Comparison of ENCODE assay signal across 1 cellular context in genomic region chr4:56531823-56532222, GRCh38.
TF ChIP-seq lines count a peak whose summit lies in the region.

No MANE protein-coding gene starts in this region.

TF ChIP-seq in K562, 482 proteins besides CTCF, POLR2A, EP300 and RAD21 (continued from another document and continues in another):
- TF ChIP-seq ZNF224 (CRISPR knock-in tag; IDR thresholded peaks at IDR 0.05) (no peak), DEAF1 (CRISPR knock-in tag; IDR thresholded peaks at IDR 0.05) (no peak), RREB1 (CRISPR knock-in tag; IDR thresholded peaks at IDR 0.05) (no peak), BACH1 (tag; IDR thresholded peaks at IDR 0.05) (no peak; the same call in 1 of the 2 replicates), TCF15 (CRISPR knock-in tag; IDR thresholded peaks at IDR 0.05) (no peak), FOS (IDR thresholded peaks at IDR 0.05; ENCODE audit: extremely low read depth, insufficient read length) (no peak), SMAD1 (IDR thresholded peaks at IDR 0.05; ENCODE audit: low read depth, low read length, partially characterized antibody) (no peak), SRF (CRISPR knock-in tag; IDR thresholded peaks at IDR 0.05) (no peak), ZBTB9 (CRISPR knock-in tag; IDR thresholded peaks at IDR 0.05) (no peak), ZNF551 (CRISPR knock-in tag; IDR thresholded peaks at IDR 0.05) (no peak), EHMT2 (IDR thresholded peaks at IDR 0.05) (peak; percentile 72; the same call in 1 of the 2 replicates), RBM17 (IDR thresholded peaks at IDR 0.05; ENCODE audit: borderline replicate concordance, low read depth, low read length) (no peak), BHLHE40 (IDR thresholded peaks at IDR 0.05; ENCODE audit: low read length) (no peak), MEF2A (IDR thresholded peaks at IDR 0.05; ENCODE audit: control insufficient read depth, low read depth, low read length) (no peak), CHD2 (IDR thresholded peaks at IDR 0.05; ENCODE audit: low read depth, low read length) (no peak), ZNF561 (CRISPR knock-in tag; conservative IDR thresholded peaks at IDR 0.05) (no peak), GMEB1 (CRISPR knock-in tag; IDR thresholded peaks at IDR 0.05) (no peak), MED1 (CRISPR knock-in tag; IDR thresholded peaks at IDR 0.05; ENCODE audit: borderline replicate concordance) (no peak), ZFP91 (CRISPR knock-in tag; IDR thresholded peaks at IDR 0.05) (no peak), ZNF3 (CRISPR knock-in tag; IDR thresholded peaks at IDR 0.05) (no peak), ZC3H8 (IDR thresholded peaks at IDR 0.05) (no peak), FOXK2 (conservative IDR thresholded peaks at IDR 0.05 in 1 of 2, IDR thresholded peaks at IDR 0.05 in 1 of 2; ENCODE audit: low read depth in 2 of 2) (no peak), ZNF699 (CRISPR knock-in tag; IDR thresholded peaks at IDR 0.05; ENCODE audit: insufficient replicate concordance) (no peak), BRF1 (IDR thresholded peaks at IDR 0.05; ENCODE audit: borderline replicate concordance, extremely low read depth, insufficient read length) (no peak), CAMTA2 (CRISPR knock-in tag; conservative IDR thresholded peaks at IDR 0.05) (no peak), ZBTB26 (CRISPR knock-in tag; IDR thresholded peaks at IDR 0.05) (no peak), E2F5 (CRISPR knock-in tag; IDR thresholded peaks at IDR 0.05) (no peak), MTF1 (CRISPR knock-in tag; IDR thresholded peaks at IDR 0.05; ENCODE audit: borderline replicate concordance) (no peak), ZC3H4 (CRISPR knock-in tag; IDR thresholded peaks at IDR 0.05; ENCODE audit: borderline replicate concordance) (no peak), MAFK (IDR thresholded peaks at IDR 0.05; ENCODE audit: low read length) (peak; percentile 73), ZFP30 (CRISPR knock-in tag; IDR thresholded peaks at IDR 0.05; ENCODE audit: borderline replicate concordance) (no peak), BRCA1 (IDR thresholded peaks at IDR 0.05) (no peak), BRCA1 (CRISPR knock-in tag; IDR thresholded peaks at IDR 0.05) (no peak), ARID1B (IDR thresholded peaks at IDR 0.05) (peak; percentile 44), MAX (CRISPR knock-in tag; IDR thresholded peaks at IDR 0.05) (no peak), AFF4 (CRISPR knock-in tag; IDR thresholded peaks at IDR 0.05) (no peak), ATF3 (IDR thresholded peaks at IDR 0.05) (no peak), ATF3 (CRISPR knock-in tag; conservative IDR thresholded peaks at IDR 0.05) (no peak), MIER1 (IDR thresholded peaks at IDR 0.05; ENCODE audit: low read depth) (no peak), KDM4B (IDR thresholded peaks at IDR 0.05; ENCODE audit: borderline replicate concordance in 2 of 2, low read depth in 1 of 2) (no peak), ATF4 (CRISPR knock-in tag; IDR thresholded peaks at IDR 0.05) (no peak), ERF (CRISPR knock-in tag; IDR thresholded peaks at IDR 0.05) (no peak), ZNF143 (CRISPR knock-in tag; IDR thresholded peaks at IDR 0.05) (no peak), CEBPG (CRISPR knock-in tag; IDR thresholded peaks at IDR 0.05) (no peak), CEBPG (tag; conservative IDR thresholded peaks at IDR 0.05 in 1 of 2, IDR thresholded peaks at IDR 0.05 in 1 of 2) (no peak)
